Comparison of ENCODE assay signal across 8 cellular contexts in the genomic region with DNA sequence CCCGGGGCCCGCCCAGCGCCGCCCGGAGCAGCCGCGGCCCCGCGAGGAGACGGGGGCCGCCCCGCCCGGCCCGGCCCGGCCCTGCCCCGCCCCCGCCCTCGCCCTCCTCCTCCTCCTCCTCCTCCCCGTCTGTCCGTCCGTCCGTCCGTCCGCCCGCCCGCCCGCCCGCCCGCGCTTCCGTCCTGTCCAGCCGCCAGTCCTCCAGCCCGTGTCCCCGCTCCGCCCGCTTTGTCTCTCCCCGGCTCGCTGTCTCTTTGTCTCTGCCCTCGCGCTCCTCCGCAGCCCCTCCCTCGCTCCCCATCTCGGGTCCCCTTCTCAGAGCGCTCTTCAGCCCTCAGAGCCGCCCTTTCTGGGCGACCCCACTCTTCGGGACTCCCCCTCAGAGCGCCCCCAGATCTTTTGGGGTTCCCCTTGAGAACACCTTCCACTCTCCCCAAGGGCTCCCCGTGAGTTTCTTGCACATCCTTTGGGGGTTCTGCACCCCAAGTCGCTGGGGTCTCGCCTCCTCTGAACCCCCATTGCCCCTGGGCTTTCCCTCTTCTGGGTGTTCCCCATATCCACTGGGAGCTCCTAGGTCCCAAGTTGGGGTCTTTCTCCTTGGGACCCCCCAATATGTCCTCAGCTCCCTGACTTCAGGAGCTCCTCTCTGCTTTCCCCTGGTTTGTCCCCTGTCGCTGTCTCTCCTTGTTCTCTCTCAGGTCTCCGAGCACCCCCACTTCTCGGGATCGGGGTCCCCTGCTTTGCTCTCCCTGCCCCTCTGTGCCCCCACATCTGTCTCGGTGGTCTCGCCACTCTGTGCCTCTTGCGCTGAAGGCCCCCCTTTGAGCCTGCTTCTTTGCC.
DNase-seq lines count a peak whose midpoint lies in the region; ATAC-seq and TF ChIP-seq lines count a peak whose summit lies in the region.

No MANE protein-coding gene starts in this region.

- 1% methylated on average over 25 of the region's 58 CpGs for WGBS in suprapubic skin

- DNase-seq in Kasumi-1 (lab: John Stamatoyannopoulos, UW) (peak; percentile 8 to 47), lung microvascular endothelial cell (ENCODE audit: low read depth in 2 of 2) (peak; percentile 76 to 77), suprapubic skin (ENCODE audit: low spot score in 2 of 2) (peak; percentile 84 to 87), MV-4-11 (lab: John Stamatoyannopoulos, UW) (no peak)
- DNase-seq in activated CD4-positive, alpha-beta T cell treated with anti-CD3 and anti-CD28 coated beads, Interleukin-2, amount 50 U/mL, for 4 hours: peak; percentile 22 to 28
- DNase-seq in effector CD8-positive, alpha-beta T cell (lab: John Stamatoyannopoulos, UW): peak; percentile 23

- ATAC-seq in GM19452 (IDR thresholded peaks at IDR 0.05; ENCODE audit: unreplicated experiment): peak; percentile 2

- H3K27me3 ChIP-seq in suprapubic skin: no peaks in the 10 kb centered on the region

- H3K4me3 ChIP-seq in suprapubic skin: peak overlapping the region; percentile 87

- peaks cover 57% of the 10 kb centered on the region for H3K4me1 ChIP-seq in suprapubic skin

- H3K9me3 ChIP-seq in suprapubic skin: no peaks in the 10 kb centered on the region

- no peaks in the 10 kb centered on the region for H3K36me3 ChIP-seq in suprapubic skin

- TF ChIP-seq CTCF in C4-2B (conservative IDR thresholded peaks at IDR 0.05) (no peak), suprapubic skin (IDR thresholded peaks at IDR 0.05) (no peak)

- peak overlapping the region; percentile 80 for H3K27ac ChIP-seq in C4-2B
- H3K27ac ChIP-seq in suprapubic skin: peak overlapping the region; percentile 97

- no peak for TF ChIP-seq EP300 in suprapubic skin (IDR thresholded peaks at IDR 0.05)

- no peak for TF ChIP-seq POLR2A in suprapubic skin (IDR thresholded peaks at IDR 0.05)
